In the genomic region with DNA sequence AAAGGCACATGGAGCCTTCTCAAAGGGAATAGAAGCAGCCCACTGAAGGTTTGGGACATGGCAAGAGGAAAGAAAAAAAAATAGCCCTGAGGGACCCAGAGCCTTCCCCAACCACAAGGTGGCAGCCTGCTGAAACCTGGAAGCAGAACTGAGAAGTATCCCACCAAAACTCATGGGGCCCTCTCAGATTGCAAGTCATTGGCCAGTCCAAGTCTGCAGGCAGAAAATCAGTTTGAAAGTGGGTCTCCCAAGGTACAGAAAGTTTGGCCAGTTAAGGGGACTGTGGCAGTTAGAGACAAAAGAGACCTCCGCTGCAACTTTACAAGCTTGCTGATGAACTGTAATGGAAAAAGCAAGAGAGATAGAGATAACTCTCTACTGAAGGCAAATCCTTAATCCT, we compare ENCODE assay signal across 8 cellular contexts.
DNase-seq lines count a peak whose midpoint lies in the region; ATAC-seq, FAIRE-seq and TF ChIP-seq lines count a peak whose summit lies in the region.

No MANE protein-coding gene starts in this region.

- FAIRE-seq in frontal cortex (lab: Jason Lieb, UNC): no peak

- no peak overlapping the region for H3K4me3 ChIP-seq in NT2/D1 (ENCODE audit: insufficient read length, low read depth)

- no peaks in the 10 kb centered on the region for H3K27me3 ChIP-seq in NT2/D1 (ENCODE audit: insufficient read depth, insufficient read length)

- no peak for TF ChIP-seq POLR2A in GM18505 (IDR thresholded peaks at IDR 0.05; ENCODE audit: borderline replicate concordance, extremely low read depth, insufficient read depth, insufficient read length)

- no peaks in the 10 kb centered on the region for H3K4me1 ChIP-seq in NT2/D1 (ENCODE audit: insufficient read depth, insufficient read length)

- H3K36me3 ChIP-seq in NT2/D1 (ENCODE audit: insufficient read depth, insufficient read length, low read length): no peaks in the 10 kb centered on the region

- H3K9ac ChIP-seq in NT2/D1 (ENCODE audit: insufficient read length, low read depth): no peak overlapping the region

- peak; percentile 25 for DNase-seq in A172 (ENCODE audit: low spot score)
- peak; percentile 32 for DNase-seq in NT2/D1 (ENCODE audit: low read depth, low spot score)
- DNase-seq in activated T-cell treated with anti-CD3 and anti-CD28 coated beads for 4 hours: peak; percentile 18
- DNase-seq in germinal center (ENCODE audit: low spot score): peak; percentile 11
- peak; percentile 5 to 36 for DNase-seq in stimulated activated CD4-positive, alpha-beta T cell treated with anti-CD3 and anti-CD28 coated beads, Interleukin-15, amount 100 ng/mL, for 48 hours (ENCODE audit: low read depth in 2 of 2)
- no peak for DNase-seq in frontal cortex (ENCODE audit: low spot score in 2 of 2)

- ATAC-seq in GM18505 (IDR thresholded peaks at IDR 0.05; ENCODE audit: unreplicated experiment): peak; percentile 79
- peak; percentile 89 for ATAC-seq in HG02938 (IDR thresholded peaks at IDR 0.05; ENCODE audit: unreplicated experiment)

- H3K9me3 ChIP-seq in NT2/D1 (ENCODE audit: insufficient read depth, low read length): no peaks in the 10 kb centered on the region

Comparison
In these comparisons a context has a peak if more than half of its experiments do, and no peak if none do; other contexts are left out.
1. DNase-seq: peak in A172 (single experiment), NT2/D1 (single experiment), activated T-cell treated with anti-CD3 and anti-CD28 coated beads for 4 hours (single experiment), germinal center (single experiment) and stimulated activated CD4-positive, alpha-beta T cell treated with anti-CD3 and anti-CD28 coated beads, Interleukin-15, amount 100 ng/mL, for 48 hours (2 of 2); none in frontal cortex (0 of 2).